ENCODE assay signal across 8 cellular contexts in the genomic region with DNA sequence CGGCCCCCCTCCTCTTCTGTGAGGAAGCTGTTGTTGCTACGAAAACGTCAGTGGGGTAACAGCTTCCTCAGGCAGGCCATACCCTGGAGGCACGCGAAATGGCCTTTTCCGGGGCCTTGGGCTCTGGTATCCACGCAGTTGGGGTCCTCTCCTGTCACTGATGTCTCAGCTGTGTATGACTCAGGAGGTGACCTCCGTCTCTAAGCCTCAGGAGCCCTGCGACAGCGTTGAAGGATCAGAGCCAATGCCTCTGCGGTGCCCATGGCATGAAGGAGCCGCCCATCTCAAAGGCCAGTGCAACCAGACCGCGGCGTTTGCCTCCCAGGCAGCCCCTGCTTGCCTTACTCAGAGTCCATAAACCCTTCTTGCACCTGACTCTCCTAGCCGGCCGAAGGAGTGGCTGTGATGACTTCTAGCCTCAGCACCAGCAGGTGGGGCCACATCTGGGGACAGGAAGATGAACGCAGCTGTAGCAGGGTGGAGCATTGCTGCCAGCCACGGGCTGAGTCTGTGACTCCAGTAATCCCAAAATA. TPM values are rescaled to one million over a fixed set of nuclear protein-coding genes. Genes with fewer than 3 reads are reported as not detected.
DNase-seq lines count a peak whose midpoint lies in the region; ATAC-seq lines count a peak whose summit lies in the region.

No MANE protein-coding gene starts in this region.

- in situ Hi-C loops in Caki2 (cut with HindIII; ENCODE audit: low pct_unique_long_range_greater_than_20kb, low sequenced_read_pairs) (no loop called here), G401 (cut with HindIII; ENCODE audit: low sequenced_read_pairs) (no loop called here)

- peaks cover 2 to 4% of the 10 kb centered on the region in 2 donors for H3K36me3 ChIP-seq in duodenal mucosa (ENCODE audit: control insufficient read depth in 1 of 2, insufficient read depth in 2 of 2, low read length in 2 of 2)
- H3K36me3 ChIP-seq in neuron (ENCODE audit: insufficient read depth, low read length), result peaks cover 14% of the 10 kb centered on the region

- peak; percentile 83 for DNase-seq in Caki2 (ENCODE audit: low read depth)
- DNase-seq in OCI-M1 (lab: John Stamatoyannopoulos, UW), result peak; percentile 81
- DNase-seq in stimulated activated naive CD4-positive, alpha-beta T cell treated with Interleukin-2 at 50 U/mL for 16 hours (lab: John Stamatoyannopoulos, UW), result no peak
- no peak for DNase-seq in G401 (ENCODE audit: low spot score)

- H3K4me3 ChIP-seq in duodenal mucosa (ENCODE audit: low read depth in 1 of 2, low read length in 2 of 2) (peak overlapping the region; percentile 53 to 74), neuron (ENCODE audit: low read length) (peak overlapping the region; percentile 54)

- H3K27me3 ChIP-seq in duodenal mucosa (ENCODE audit: control insufficient read depth in 1 of 2, insufficient read depth in 2 of 2, low read length in 2 of 2) (no peaks in the 10 kb centered on the region), neuron (ENCODE audit: insufficient read depth, low read length) (no peaks in the 10 kb centered on the region)

- H3K27ac ChIP-seq in duodenal mucosa (ENCODE audit: low read depth, low read length), result no peak overlapping the region

- peak; percentile 2 for ATAC-seq in GM18519 (IDR thresholded peaks at IDR 0.05; ENCODE audit: low FRiP score, unreplicated experiment)
- ATAC-seq in HG03045 (IDR thresholded peaks at IDR 0.05; ENCODE audit: unreplicated experiment), result peak; percentile 22

- H3K4me1 ChIP-seq in duodenal mucosa (ENCODE audit: control insufficient read depth in 1 of 2, insufficient read depth in 2 of 2, low read length in 2 of 2) (peaks cover 27 to 31% of the 10 kb centered on the region in 2 donors), neuron (ENCODE audit: insufficient read depth, low read length) (peaks cover 22% of the 10 kb centered on the region)

- H2AFZ ChIP-seq in neuron (ENCODE audit: low read depth, low read length), result peak overlapping the region; percentile 20

- no peaks in the 10 kb centered on the region for H3K9me3 ChIP-seq in duodenal mucosa (ENCODE audit: control insufficient read depth in 1 of 2, low read length in 2 of 2)
- H3K9me3 ChIP-seq in neuron (ENCODE audit: low read length), result no peaks in the 10 kb centered on the region

- peak overlapping the region; percentile 36 to 51 for H3K9ac ChIP-seq in duodenal mucosa (ENCODE audit: low read depth in 1 of 2, low read length in 2 of 2)

RNA-seq across cellular contexts. Expression of gene MXD3, which starts 1.0 kb away (rescaled TPM):
- total RNA-seq in Caki2 (2014; rRNA removed; shearing (Covaris generic); ENCODE audit: low replicate concordance), result 69.8 and 72.2 TPM in 2 replicates
- 26.8 and 38.5 TPM in 2 replicates for total RNA-seq in G401 (2014; rRNA removed; shearing (Covaris generic))

RNA-seq across cellular contexts. Expression of gene PRELID1, which starts 9.1 kb away (rescaled TPM):
- total RNA-seq in Caki2 (2014; rRNA removed; shearing (Covaris generic); ENCODE audit: low replicate concordance), result 459 and 533 TPM in 2 replicates
- 393 and 426 TPM in 2 replicates for total RNA-seq in G401 (2014; rRNA removed; shearing (Covaris generic))

RNA-seq across cellular contexts. Expression of gene RAB24, which starts 9.2 kb away (rescaled TPM):
- 53.9 and 65.9 TPM in 2 replicates for total RNA-seq in Caki2 (2014; rRNA removed; shearing (Covaris generic); ENCODE audit: low replicate concordance)
- total RNA-seq in G401 (2014; rRNA removed; shearing (Covaris generic)), result 24.6 and 25.1 TPM in 2 replicates

RNA-seq across cellular contexts. Expression of gene LMAN2, which starts 38.8 kb away (rescaled TPM):
- 602 and 647 TPM in 2 replicates for total RNA-seq in Caki2 (2014; rRNA removed; shearing (Covaris generic); ENCODE audit: low replicate concordance)
- total RNA-seq in G401 (2014; rRNA removed; shearing (Covaris generic)), result 257 and 339 TPM in 2 replicates

RNA-seq across cellular contexts. Expression of gene RGS14, which starts 45.0 kb away (rescaled TPM):
- total RNA-seq in Caki2 (2014; rRNA removed; shearing (Covaris generic); ENCODE audit: low replicate concordance), result 97.6 and 107 TPM in 2 replicates
- total RNA-seq in G401 (2014; rRNA removed; shearing (Covaris generic)), result 72.9 and 91.8 TPM in 2 replicates

Comparison
In these comparisons a context has a peak if more than half of its experiments do, and no peak if none do; other contexts are left out.
1. DNase-seq: peak in Caki2 (single experiment) and OCI-M1 (single experiment); none in stimulated activated naive CD4-positive, alpha-beta T cell treated with Interleukin-2 at 50 U/mL for 16 hours (single experiment) and G401 (single experiment).